10 cellular contexts compared by ENCODE assay signal in genomic region chr6:85498596-85499258, GRCh38. TPM values are rescaled to one million over a fixed set of nuclear protein-coding genes. Genes with fewer than 3 reads are reported as not detected.
A peak's percentile ranks its signal among the peaks of the same experiment; 100 is the strongest.
DNase-seq lines count a peak whose midpoint lies in the region; ATAC-seq and FAIRE-seq lines count a peak whose summit lies in the region.
"Had no signal": no experiment of that assay in that cellular context is flagged by ENCODE, and none has a peak within 500 bp of the region (broad histone marks: within the 10 kb centered on the region; RNA-seq: fewer than 3 reads in every experiment).

No MANE protein-coding gene starts in this region.

- H3K36me3 Mint-ChIP-seq in activated CD8-positive, alpha-beta memory T cell treated with anti-CD3 and anti-CD28 coated beads, Interleukin-2, amount 10 ng/mL, durations not matched to agents 7 days and 5 days: peaks cover 67% of the 10 kb centered on the region

- no peak for DNase-seq in activated CD8-positive, alpha-beta memory T cell treated with anti-CD3 and anti-CD28 coated beads, Interleukin-2, amount 10 ng/mL, durations not matched to agents 7 days and 5 days
- no peak for DNase-seq in activated CD8-positive, alpha-beta memory T cell treated with anti-CD3 and anti-CD28 coated beads for 24 hours
- DNase-seq in RCC 7860 (ENCODE audit: low spot score) (peak; percentile 44), fibroblast of gingiva (ENCODE audit: low read depth) (peak; percentile 8), smooth muscle cell of the brain vasculature (ENCODE audit: low read depth, low spot score) (peak; percentile 13), NCI-H2107 treated with DMSO at 0.1 percent for 48 hours (lab: John Stamatoyannopoulos, UW; ENCODE audit: unreplicated experiment) (no peak)
- DNase-seq: activated naive CD4-positive, alpha-beta T cell treated with anti-CD3 and anti-CD28 coated beads, Interleukin-2, amount 10 ng/mL, durations not matched to agents 7 days and 5 days; left ventricle myocardium superior had no signal

- no peak for FAIRE-seq in RCC 7860 (lab: Jason Lieb, UNC)

- peaks cover 32% of the 10 kb centered on the region for H3K4me1 Mint-ChIP-seq in activated CD8-positive, alpha-beta memory T cell treated with anti-CD3 and anti-CD28 coated beads, Interleukin-2, amount 10 ng/mL, durations not matched to agents 7 days and 5 days
- H3K4me1 Mint-ChIP-seq: activated naive CD4-positive, alpha-beta T cell treated with anti-CD3 and anti-CD28 coated beads, Interleukin-2, amount 10 ng/mL, durations not matched to agents 7 days and 5 days had no signal

- H3K27me3 Mint-ChIP-seq in activated CD8-positive, alpha-beta memory T cell treated with anti-CD3 and anti-CD28 coated beads, Interleukin-2, amount 10 ng/mL, durations not matched to agents 7 days and 5 days: no peaks in the 10 kb centered on the region
- H3K27me3 Mint-ChIP-seq: activated naive CD4-positive, alpha-beta T cell treated with anti-CD3 and anti-CD28 coated beads, Interleukin-2, amount 10 ng/mL, durations not matched to agents 7 days and 5 days had no signal

- ATAC-seq in activated CD8-positive, alpha-beta memory T cell treated with anti-CD3 and anti-CD28 coated beads, Interleukin-2, amount 10 ng/mL, durations not matched to agents 7 days and 5 days: peak; percentile 33
- no peak for ATAC-seq in GM19035 (IDR thresholded peaks at IDR 0.05; ENCODE audit: unreplicated experiment)
- no peak for ATAC-seq in HG02759 (IDR thresholded peaks at IDR 0.05; ENCODE audit: unreplicated experiment)
- ATAC-seq: left ventricle myocardium superior had no signal

- CTCF ChIA-PET in activated CD8-positive, alpha-beta memory T cell treated with anti-CD3 and anti-CD28 coated beads, Interleukin-2, amount 10 ng/mL, durations not matched to agents 7 days and 5 days (lab: Charles Lee): no interaction called here

- H3K4me3 Mint-ChIP-seq in activated CD8-positive, alpha-beta memory T cell treated with anti-CD3 and anti-CD28 coated beads, Interleukin-2, amount 10 ng/mL, durations not matched to agents 7 days and 5 days: no peak overlapping the region
- H3K4me3 Mint-ChIP-seq: activated naive CD4-positive, alpha-beta T cell treated with anti-CD3 and anti-CD28 coated beads, Interleukin-2, amount 10 ng/mL, durations not matched to agents 7 days and 5 days had no signal

- no peak overlapping the region for H3K27ac Mint-ChIP-seq in activated CD8-positive, alpha-beta memory T cell treated with anti-CD3 and anti-CD28 coated beads, Interleukin-2, amount 10 ng/mL, durations not matched to agents 7 days and 5 days
- H3K27ac Mint-ChIP-seq: activated naive CD4-positive, alpha-beta T cell treated with anti-CD3 and anti-CD28 coated beads, Interleukin-2, amount 10 ng/mL, durations not matched to agents 7 days and 5 days had no signal

- peaks cover 17% of the 10 kb centered on the region for H3K9me3 Mint-ChIP-seq in activated CD8-positive, alpha-beta memory T cell treated with anti-CD3 and anti-CD28 coated beads, Interleukin-2, amount 10 ng/mL, durations not matched to agents 7 days and 5 days (ENCODE audit: low read depth)

RNA-seq across cellular contexts. Expression of gene NT5E, which starts 48.8 kb away (rescaled TPM):
- 10 to 100 TPM; 17.3 to 24.1 TPM for total RNA-seq in activated CD8-positive, alpha-beta memory T cell treated with anti-CD3 and anti-CD28 coated beads, Interleukin-2, amount 10 ng/mL, durations not matched to agents 7 days and 5 days

Comparison
In these comparisons a context has a peak if more than half of its experiments do, and no peak if none do; other contexts are left out.
1. DNase-seq: peak in RCC 7860 (single experiment), fibroblast of gingiva (single experiment) and smooth muscle cell of the brain vasculature (single experiment); none in activated CD8-positive, alpha-beta memory T cell treated with anti-CD3 and anti-CD28 coated beads, Interleukin-2, amount 10 ng/mL, durations not matched to agents 7 days and 5 days (single experiment), activated CD8-positive, alpha-beta memory T cell treated with anti-CD3 and anti-CD28 coated beads for 24 hours (single experiment) and NCI-H2107 treated with DMSO at 0.1 percent for 48 hours (single experiment).